In the genomic region with DNA sequence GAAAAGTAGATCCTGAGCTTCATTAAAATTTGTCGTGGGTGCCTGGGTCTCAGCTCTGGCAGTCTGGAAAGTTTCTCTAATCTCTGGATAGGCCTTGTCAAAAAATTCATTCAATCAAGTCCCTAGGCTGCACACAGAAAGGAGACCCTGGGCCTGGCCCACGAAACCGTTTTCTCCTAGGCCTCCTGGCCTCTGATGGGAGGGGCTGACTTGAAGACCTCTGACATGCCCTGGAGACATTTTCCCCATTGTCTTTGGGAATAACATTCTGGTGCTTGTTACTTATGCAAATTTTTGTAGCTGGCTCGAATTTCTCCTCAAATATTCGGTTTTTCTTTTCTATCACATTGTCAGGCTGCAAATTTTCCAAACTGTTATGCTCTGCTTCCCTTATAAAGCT, we compare ENCODE assay signal across 20 cellular contexts.
DNase-seq lines count a peak whose midpoint lies in the region; ATAC-seq and TF ChIP-seq lines count a peak whose summit lies in the region.
"Had no signal": no experiment of that assay in that cellular context is flagged by ENCODE, and none has a peak within 500 bp of the region (broad histone marks: within the 10 kb centered on the region; RNA-seq: fewer than 3 reads in every experiment).

No MANE protein-coding gene starts in this region.

- H3K27ac Mint-ChIP-seq in GM23338 (no peak overlapping the region), progenitor cell of endocrine pancreas (peak overlapping the region; percentile 4)
- H3K27ac Mint-ChIP-seq: CD4-positive, alpha-beta T cell; CD8-positive, alpha-beta memory T cell had no signal

- H2BK5ac ChIP-seq in mesendoderm (ENCODE audit: low read length) = no peak overlapping the region

- intact Hi-C loops in testis (cut with DNase I; ENCODE audit: low total_unique reads) = no loop called here

- no peak overlapping the region for H2BK15ac ChIP-seq in mesendoderm (replicated peaks; ENCODE audit: low read depth)

- H3K23ac ChIP-seq in mesendoderm (ENCODE audit: low read length) = no peak overlapping the region

- H3K4me1 ChIP-seq in GM23338 (ENCODE audit: insufficient read depth) (peaks cover 6% of the 10 kb centered on the region; the same call in 1 of the 2 replicates), mesendoderm (ENCODE audit: control insufficient read depth, low read depth, low read length) (no peaks in the 10 kb centered on the region), testis (no peaks in the 10 kb centered on the region)
- H3K4me1 ChIP-seq: A549, BE2C had no signal

- no peak overlapping the region for H3K27ac ChIP-seq in GM23338 (ENCODE audit: low read depth)
- no peak overlapping the region for H3K27ac ChIP-seq in mesendoderm (ENCODE audit: low read depth, low read length)
- H3K27ac ChIP-seq in testis = no peak overlapping the region
- H3K27ac ChIP-seq: A549; BLaER1 treated with 17β-estradiol and CSF1 and Interleukin-3, amounts not matched to agents 10 nM and 100 nM had no signal

- H2AK5ac ChIP-seq in mesendoderm (ENCODE audit: low read length) = no peak overlapping the region

- no peak overlapping the region for H4K5ac ChIP-seq in mesendoderm (ENCODE audit: low read length)

- H3K27me3 ChIP-seq in GM23338 (ENCODE audit: insufficient read depth) (no peaks in the 10 kb centered on the region), mesendoderm (ENCODE audit: insufficient read depth, low read length, poor library complexity) (no peaks in the 10 kb centered on the region), testis (no peaks in the 10 kb centered on the region)
- H3K27me3 ChIP-seq: BE2C; BLaER1 treated with 17β-estradiol and CSF1 and Interleukin-3, amounts not matched to agents 10 nM and 100 nM had no signal

- no peak for TF ChIP-seq POLR2A in testis (IDR thresholded peaks at IDR 0.05)

- H3K36me3 Mint-ChIP-seq in GM23338 (ENCODE audit: low read depth) = no peaks in the 10 kb centered on the region
- H3K36me3 Mint-ChIP-seq in progenitor cell of endocrine pancreas (ENCODE audit: insufficient read depth) = no peaks in the 10 kb centered on the region
- H3K36me3 Mint-ChIP-seq: CD14-positive monocyte; CD8-positive, alpha-beta memory T cell had no signal

- no peak overlapping the region for H3K18ac ChIP-seq in mesendoderm (ENCODE audit: low read length)

- no peaks in the 10 kb centered on the region for H4K20me1 ChIP-seq in GM23338 (replicated peaks; ENCODE audit: insufficient read depth)
- H4K20me1 ChIP-seq: BLaER1 treated with 17β-estradiol and CSF1 and Interleukin-3, amounts not matched to agents 10 nM and 100 nM had no signal

- H3K9me3 Mint-ChIP-seq in GM23338 = no peaks in the 10 kb centered on the region
- peaks cover 2% of the 10 kb centered on the region for H3K9me3 Mint-ChIP-seq in progenitor cell of endocrine pancreas (ENCODE audit: low read depth)
- H3K9me3 Mint-ChIP-seq: CD14-positive monocyte; CD4-positive, alpha-beta T cell had no signal

- ATAC-seq in GM23338 = no peak
- ATAC-seq in GM18519 (IDR thresholded peaks at IDR 0.05; ENCODE audit: low FRiP score, unreplicated experiment) = no peak
- ATAC-seq: A549 had no signal

- no peak overlapping the region for H3K4ac ChIP-seq in mesendoderm (ENCODE audit: low read depth, low read length)

- DNase-seq in GM23338 (ENCODE audit: low spot score) (peak; percentile 13), RPMI7951 (ENCODE audit: low read depth) (peak; percentile 13), mesendoderm (peak; percentile 54), progenitor cell of endocrine pancreas (ENCODE audit: low spot score, unreplicated experiment) (no peak), DMS 273 (lab: John Stamatoyannopoulos, UW; ENCODE audit: unreplicated experiment) (no peak), testis (no peak)
- DNase-seq: 8988T; ACHN; AML-193; BE2C; CD4-positive, alpha-beta T cell; CD8-positive, alpha-beta memory T cell; DMS53; DMS79 treated with DMSO at 0.1 percent for 48 hours; GOT3; HCEC 1CT had no signal

- no peak overlapping the region for H2AFZ ChIP-seq in GM23338

- H3K9me2 ChIP-seq in GM23338 (ENCODE audit: insufficient read depth) = peaks cover 5% of the 10 kb centered on the region; the same call in 1 of the 2 replicates

- H3K27me3 Mint-ChIP-seq in GM23338 (ENCODE audit: insufficient read depth, low read depth, poor library complexity) (no peaks in the 10 kb centered on the region), progenitor cell of endocrine pancreas (no peaks in the 10 kb centered on the region)

- H3K4me3 Mint-ChIP-seq in GM23338 (no peak overlapping the region), progenitor cell of endocrine pancreas (ENCODE audit: low read depth) (no peak overlapping the region)
- H3K4me3 Mint-ChIP-seq: CD14-positive monocyte; CD4-positive, alpha-beta T cell had no signal

- no peaks in the 10 kb centered on the region for H3K79me1 ChIP-seq in mesendoderm (ENCODE audit: low read length)

- no peaks in the 10 kb centered on the region for H3F3A ChIP-seq in GM23338 (replicated peaks; ENCODE audit: low read depth)

- no peaks in the 10 kb centered on the region for H3K9me3 ChIP-seq in testis
- H3K9me3 ChIP-seq: A549; BE2C; BLaER1 treated with 17β-estradiol and CSF1 and Interleukin-3, amounts not matched to agents 10 nM and 100 nM had no signal

- no peak overlapping the region; the same call in 1 of the 2 replicates for H3K4me2 ChIP-seq in GM23338
- H3K4me2 ChIP-seq in mesendoderm (ENCODE audit: low read length) = no peak overlapping the region
- H3K4me2 ChIP-seq: A549; BLaER1 treated with 17β-estradiol and CSF1 and Interleukin-3, amounts not matched to agents 10 nM and 100 nM had no signal

- TF ChIP-seq CTCF in GM23338 (conservative IDR thresholded peaks at IDR 0.05; ENCODE audit: low read depth in 2 of 2) (no peak), progenitor cell of endocrine pancreas (IDR thresholded peaks at IDR 0.05; ENCODE audit: unreplicated experiment) (no peak), testis (IDR thresholded peaks at IDR 0.05) (no peak)

- H3K4me1 Mint-ChIP-seq in GM23338 = peaks cover 18% of the 10 kb centered on the region
- H3K4me1 Mint-ChIP-seq in progenitor cell of endocrine pancreas (ENCODE audit: low read depth) = no peaks in the 10 kb centered on the region
- H3K4me1 Mint-ChIP-seq: CD8-positive, alpha-beta memory T cell had no signal

- H2BK120ac ChIP-seq in mesendoderm (ENCODE audit: low read depth, low read length) = no peak overlapping the region

- H3K36me3 ChIP-seq in GM23338 (ENCODE audit: insufficient read depth) (no peaks in the 10 kb centered on the region), mesendoderm (ENCODE audit: control insufficient read depth, insufficient read depth, low read length) (no peaks in the 10 kb centered on the region), testis (ENCODE audit: low read depth, missing control alignments) (no peaks in the 10 kb centered on the region)
- H3K36me3 ChIP-seq: BE2C; BLaER1 treated with 17β-estradiol and CSF1 and Interleukin-3, amounts not matched to agents 10 nM and 100 nM had no signal

- H3K4me3 ChIP-seq in GM23338 (no peak overlapping the region), mesendoderm (ENCODE audit: low read length) (no peak overlapping the region), testis (no peak overlapping the region)
- H3K4me3 ChIP-seq: A549; BLaER1 treated with 17β-estradiol and CSF1 and Interleukin-3, amounts not matched to agents 10 nM and 100 nM had no signal

- no CpG with 5 or more reads among the region's 5 CpGs for WGBS in mesendoderm (ENCODE audit: extremely low coverage, insufficient coverage, low lambda C conversion rate)
- 64 to 66% methylated on average over 5 of the region's 5 CpGs for WGBS in testis, 2 donors

- H4K8ac ChIP-seq in mesendoderm (ENCODE audit: low read depth, low read length) = no peak overlapping the region

- no peak overlapping the region for H3K56ac ChIP-seq in mesendoderm (ENCODE audit: low read length)

- H3K79me2 ChIP-seq in GM23338 (replicated peaks; ENCODE audit: insufficient read depth) (no peaks in the 10 kb centered on the region), mesendoderm (ENCODE audit: control insufficient read depth, insufficient read depth, low read length) (no peaks in the 10 kb centered on the region)

- no peak overlapping the region for H3K9ac ChIP-seq in mesendoderm (ENCODE audit: low read length)
- H3K9ac ChIP-seq: BLaER1 treated with 17β-estradiol and CSF1 and Interleukin-3, amounts not matched to agents 10 nM and 100 nM had no signal

TF ChIP-seq in GM23338, 12 proteins besides CTCF, POLR2A, EP300 and RAD21 (continues in another document):
- TF ChIP-seq JUNB (IDR thresholded peaks at IDR 0.05; ENCODE audit: unreplicated experiment) (no peak), ZNF331 (CRISPR knock-in tag; IDR thresholded peaks at IDR 0.05; ENCODE audit: low read depth) (no peak), REST (IDR thresholded peaks at IDR 0.05; ENCODE audit: unreplicated experiment) (no peak), STAT1 (IDR thresholded peaks at IDR 0.05; ENCODE audit: unreplicated experiment) (no peak), CREB1 (CRISPR knock-in tag; IDR thresholded peaks at IDR 0.05; ENCODE audit: low read depth) (no peak)

Comparison
In these comparisons a context has a peak if more than half of its experiments do, and no peak if none do; other contexts are left out.
1. DNase-seq: peak in GM23338 (single experiment), RPMI7951 (single experiment) and mesendoderm (single experiment); none in progenitor cell of endocrine pancreas (single experiment), DMS 273 (single experiment) and testis (single experiment).